ENCODE assay signal across 14 cellular contexts in genomic region chr18:7414459-7414858, GRCh38.
DNase-seq lines count a peak whose midpoint lies in the region; ATAC-seq and TF ChIP-seq lines count a peak whose summit lies in the region.
"Had no signal": no experiment of that assay in that cellular context is flagged by ENCODE, and none has a peak within 500 bp of the region (broad histone marks: within the 10 kb centered on the region; RNA-seq: fewer than 3 reads in every experiment).

No MANE protein-coding gene starts in this region.

- intact Hi-C loops in esophagus muscularis mucosa (cut with DNase I) (no loop called here), lower leg skin (cut with DNase I; ENCODE audit: low total_unique reads) (no loop called here)

- H3K4me1 Mint-ChIP-seq in type B pancreatic cell (ENCODE audit: unreplicated experiment), result no peaks in the 10 kb centered on the region
- H3K4me1 Mint-ChIP-seq: B cell had no signal

- H3K27ac Mint-ChIP-seq in type B pancreatic cell, result no peak overlapping the region
- H3K27ac Mint-ChIP-seq: B cell had no signal

- no peak for ATAC-seq in GM21360 (IDR thresholded peaks at IDR 0.05; ENCODE audit: unreplicated experiment)
- no peak for ATAC-seq in HG03280 (IDR thresholded peaks at IDR 0.05; ENCODE audit: unreplicated experiment)

- no peaks in the 10 kb centered on the region for H3K36me3 Mint-ChIP-seq in type B pancreatic cell

- TF ChIP-seq CTCF in esophagus muscularis mucosa (IDR thresholded peaks at IDR 0.05) (no peak), lower leg skin (IDR thresholded peaks at IDR 0.05) (no peak), suprapubic skin (IDR thresholded peaks at IDR 0.05) (no peak), type B pancreatic cell (conservative IDR thresholded peaks at IDR 0.05) (no peak)

- peaks cover 10% of the 10 kb centered on the region for H3K9me3 Mint-ChIP-seq in type B pancreatic cell

- TF ChIP-seq POLR2A in esophagus muscularis mucosa (IDR thresholded peaks at IDR 0.05; ENCODE audit: low read depth) (no peak), lower leg skin (IDR thresholded peaks at IDR 0.05) (no peak), suprapubic skin (IDR thresholded peaks at IDR 0.05) (no peak)

- H3K9me3 ChIP-seq in esophagus muscularis mucosa (no peaks in the 10 kb centered on the region), suprapubic skin (no peaks in the 10 kb centered on the region)
- H3K9me3 ChIP-seq: neutrophil had no signal

- no peak overlapping the region for H3K4me3 ChIP-seq in esophagus muscularis mucosa
- no peak overlapping the region for H3K4me3 ChIP-seq in lower leg skin (ENCODE audit: low read depth, poor library complexity, severe bottlenecking)
- H3K4me3 ChIP-seq in suprapubic skin, result no peak overlapping the region

- DNase-seq in HT1080 (ENCODE audit: low read depth), result peak; percentile 42
- no peak for DNase-seq in esophagus muscularis mucosa (ENCODE audit: extremely low spot score)
- DNase-seq in lower leg skin (ENCODE audit: low spot score in 2 of 2), result peak; percentile 77 to 89
- DNase-seq in suprapubic skin (ENCODE audit: low spot score in 2 of 2), result peak in 1 of 2 donors; percentile 75
- DNase-seq in NCI-H345 treated with DMSO at 0.1 percent for 48 hours (lab: John Stamatoyannopoulos, UW; ENCODE audit: unreplicated experiment), result no peak
- DNase-seq in type B pancreatic cell (ENCODE audit: extremely low spot score, unreplicated experiment), result no peak
- DNase-seq: DND-41, IMR-90, NCI-H446 treated with DMSO at 0.1 percent for 48 hours, OCI-M1 had no signal

- H3K27ac ChIP-seq in esophagus muscularis mucosa (replicated peaks in 1 of 4) (peak overlapping the region; percentile 33 to 62 (median 54)), suprapubic skin (peak overlapping the region; percentile 64)
- H3K27ac ChIP-seq: neutrophil had no signal

- no peaks in the 10 kb centered on the region for H3K36me3 ChIP-seq in esophagus muscularis mucosa
- no peaks in the 10 kb centered on the region for H3K36me3 ChIP-seq in suprapubic skin
- H3K36me3 ChIP-seq: neutrophil had no signal

- H3K4me1 ChIP-seq in esophagus muscularis mucosa (peaks cover 9 to 20% (median 12%) of the 10 kb centered on the region in 4 donors), suprapubic skin (peaks cover 22% of the 10 kb centered on the region)

- no peak overlapping the region for H3K4me3 Mint-ChIP-seq in type B pancreatic cell
- H3K4me3 Mint-ChIP-seq: B cell had no signal

- TF ChIP-seq EP300 in esophagus muscularis mucosa (IDR thresholded peaks at IDR 0.05), result peak; percentile 48
- TF ChIP-seq EP300 in suprapubic skin (IDR thresholded peaks at IDR 0.05), result peak; percentile 74

- H3K27me3 ChIP-seq in esophagus muscularis mucosa, result no peaks in the 10 kb centered on the region
- H3K27me3 ChIP-seq in suprapubic skin, result no peaks in the 10 kb centered on the region
- H3K27me3 ChIP-seq: neutrophil had no signal

- WGBS in esophagus muscularis mucosa, result 78% methylated on average over 2 of the region's 2 CpGs
- 23 to 27% methylated on average over 2 of the region's 2 CpGs for WGBS in lower leg skin, 2 donors
- WGBS in suprapubic skin, result 18% methylated on average over 2 of the region's 2 CpGs

- no peaks in the 10 kb centered on the region for H3K27me3 Mint-ChIP-seq in type B pancreatic cell
- H3K27me3 Mint-ChIP-seq: B cell had no signal

Comparison
In these comparisons a context has a peak if more than half of its experiments do, and no peak if none do; other contexts are left out.
1. DNase-seq: peak in HT1080 (single experiment) and lower leg skin (2 of 2); none in esophagus muscularis mucosa (single experiment), NCI-H345 treated with DMSO at 0.1 percent for 48 hours (single experiment) and type B pancreatic cell (single experiment).